Comparison of ENCODE assay signal across 1 cellular context in genomic region chr17:46942441-46943217, GRCh38.
TF ChIP-seq lines count a peak whose summit lies in the region.

No MANE protein-coding gene starts in this region.

TF ChIP-seq in HepG2, 621 proteins besides CTCF, POLR2A, EP300 and RAD21 (continued from another document and continues in another):
- TF ChIP-seq GATA4 (IDR thresholded peaks at IDR 0.05; ENCODE audit: borderline replicate concordance, low read depth) (no peak), SAP130 (CRISPR knock-in tag; IDR thresholded peaks at IDR 0.05; ENCODE audit: low read depth) (peak; percentile 27), ZNF468 (CRISPR knock-in tag; IDR thresholded peaks at IDR 0.05) (0 out of 2 replicates have a peak, but pooled peaks have one; percentile 68), ARID5B (CRISPR knock-in tag; IDR thresholded peaks at IDR 0.05) (peak; percentile 58), ZNF569 (CRISPR knock-in tag; IDR thresholded peaks at IDR 0.05; ENCODE audit: borderline replicate concordance) (no peak), ATF2 (CRISPR knock-in tag; IDR thresholded peaks at IDR 0.05) (0 out of 2 replicates have a peak, but pooled peaks have one; percentile 29), PAX8 (CRISPR knock-in tag; IDR thresholded peaks at IDR 0.05; ENCODE audit: borderline replicate concordance) (0 out of 2 replicates have a peak, but pooled peaks have one; percentile 0), ELF3 (CRISPR knock-in tag; IDR thresholded peaks at IDR 0.05) (peak; percentile 42), ZFP36L1 (CRISPR knock-in tag; IDR thresholded peaks at IDR 0.05) (0 out of 2 replicates have a peak, but pooled peaks have one; percentile 16), ZNF296 (CRISPR knock-in tag; conservative IDR thresholded peaks at IDR 0.05) (0 out of 2 replicates have a peak, but pooled peaks have one; percentile 27), ZNF281 (CRISPR knock-in tag; IDR thresholded peaks at IDR 0.05; ENCODE audit: borderline replicate concordance) (peak; percentile 16; the same call in 1 of the 2 replicates), MXI1 (IDR thresholded peaks at IDR 0.05; ENCODE audit: borderline replicate concordance, low read depth, low read length) (peak; percentile 49; the same call in 1 of the 3 replicates), ZBTB40 (IDR thresholded peaks at IDR 0.05) (no peak), ZBTB40 (CRISPR knock-in tag; IDR thresholded peaks at IDR 0.05) (peak; percentile 44; the same call in 1 of the 2 replicates), RBM22 (optimal IDR thresholded peaks at IDR 0.05; ENCODE audit: low read length) (peak; percentile 86), LCORL (IDR thresholded peaks at IDR 0.05) (no peak), LCORL (CRISPR knock-in tag; IDR thresholded peaks at IDR 0.05) (no peak), ZFX (CRISPR knock-in tag; IDR thresholded peaks at IDR 0.05; ENCODE audit: low read depth) (peak; percentile 65; the same call in 1 of the 2 replicates), ZFAT (CRISPR knock-in tag; conservative IDR thresholded peaks at IDR 0.05) (no peak), ZNF570 (CRISPR knock-in tag; IDR thresholded peaks at IDR 0.05; ENCODE audit: borderline replicate concordance) (0 out of 2 replicates have a peak, but pooled peaks have one; percentile 5), ZNF772 (CRISPR knock-in tag; IDR thresholded peaks at IDR 0.05) (peak; percentile 39; the same call in 1 of the 2 replicates), ZBTB8A (CRISPR knock-in tag; IDR thresholded peaks at IDR 0.05; ENCODE audit: borderline replicate concordance, low read depth) (no peak), PTBP1 (IDR thresholded peaks at IDR 0.05; ENCODE audit: low read depth, low read length, poor library complexity, severe bottlenecking) (no peak), ZMYM3 (CRISPR knock-in tag; IDR thresholded peaks at IDR 0.05) (0 out of 2 replicates have a peak, but pooled peaks have one; percentile 11), DPF2 (CRISPR knock-in tag; IDR thresholded peaks at IDR 0.05; ENCODE audit: borderline replicate concordance, low read depth) (no peak), ZNF713 (CRISPR knock-in tag; IDR thresholded peaks at IDR 0.05) (no peak), ZBTB2 (CRISPR knock-in tag; IDR thresholded peaks at IDR 0.05; ENCODE audit: low read depth) (no peak), ESRRA (CRISPR knock-in tag; IDR thresholded peaks at IDR 0.05; ENCODE audit: low read depth) (no peak), ZNF501 (CRISPR knock-in tag; IDR thresholded peaks at IDR 0.05) (peak; percentile 53; the same call in 1 of the 2 replicates), ARHGAP35 (CRISPR knock-in tag; IDR thresholded peaks at IDR 0.05; ENCODE audit: borderline replicate concordance) (no peak), HIC2 (CRISPR knock-in tag; IDR thresholded peaks at IDR 0.05; ENCODE audit: low read depth) (no peak), BCLAF1 (IDR thresholded peaks at IDR 0.05) (no peak), ZNF552 (CRISPR knock-in tag; IDR thresholded peaks at IDR 0.05; ENCODE audit: borderline replicate concordance) (no peak)
